ENCODE assay signal across 21 cellular contexts in the genomic region with DNA sequence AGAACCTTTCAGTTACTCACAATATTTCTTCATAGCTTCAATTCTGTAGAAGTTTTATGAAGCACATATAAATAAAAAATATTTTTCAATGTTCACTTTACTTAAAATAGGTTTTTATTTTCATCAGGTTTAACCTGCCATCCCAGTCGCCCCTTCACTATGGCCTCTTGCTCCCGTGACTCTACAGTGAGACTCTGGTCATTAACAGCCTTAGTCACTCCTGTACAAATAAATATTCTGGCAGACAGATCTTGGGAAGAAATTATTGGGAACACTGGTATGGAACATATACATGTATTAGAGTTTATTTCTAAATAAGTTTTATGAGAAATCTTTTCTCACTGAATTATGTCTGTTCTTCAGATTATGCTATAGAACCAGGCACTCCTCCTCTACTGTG. TPM values are rescaled to one million over a fixed set of nuclear protein-coding genes. Genes with fewer than 3 reads are reported as not detected.
"Had no signal": no experiment of that assay in that cellular context is flagged by ENCODE, and none has a peak within 500 bp of the region (broad histone marks: within the 10 kb centered on the region; RNA-seq: fewer than 3 reads in every experiment).

No MANE protein-coding gene starts in this region.

- DNase-seq: activated B cell treated with CpG ODN at 0.5 μM for 24 hours; activated CD4-positive, alpha-beta T cell treated with anti-CD3 and anti-CD28 coated beads for 48 hours; activated CD8-positive, alpha-beta T cell treated with anti-CD3 and anti-CD28 coated beads, Interleukin-2, amount 10 ng/mL, durations not matched to agents 7 days and 5 days; activated naive CD4-positive, alpha-beta T cell treated with Interleukin-2 at 50 U/mL for 16 hours; activated naive CD8-positive, alpha-beta T cell treated with anti-CD3 and anti-CD28 coated beads, Interleukin-2, amount 10 ng/mL, durations not matched to agents 7 days and 5 days; activated T-cell treated with anti-CD3 and anti-CD28 coated beads, Interleukin-2, amount 50 U/mL, for 24 hours; amygdala; body of pancreas; effector memory CD8-positive, alpha-beta T cell; esophagus squamous epithelium; glutamatergic neuron; left lung; midbrain; posterior cingulate gyrus; retina; stimulated activated naive B cell treated with anti-CD40 and anti-IgM and Interleukin-4, amounts not matched to agents 10 μg/mL and 1 μg/mL and 100 μg/mL, for 72 hours had no signal

- ATAC-seq: activated CD8-positive, alpha-beta T cell treated with anti-CD3 and anti-CD28 coated beads, Interleukin-2, amount 10 ng/mL, durations not matched to agents 7 days and 5 days; body of pancreas; effector memory CD8-positive, alpha-beta T cell; left lung; stimulated activated naive B cell treated with anti-CD40 and anti-IgM and Interleukin-4, amounts not matched to agents 10 μg/mL and 1 μg/mL and 100 μg/mL, for 72 hours had no signal

- H3K4me3 ChIP-seq: body of pancreas, esophagus squamous epithelium, left lung had no signal

- H3K27me3 ChIP-seq: body of pancreas, esophagus squamous epithelium, foreskin keratinocyte, left lung had no signal

- H3K4me1 ChIP-seq: body of pancreas, esophagus squamous epithelium, foreskin keratinocyte, left lung had no signal

- H3K27ac ChIP-seq: body of pancreas, esophagus squamous epithelium, foreskin keratinocyte, left lung had no signal

- H3K36me3 ChIP-seq: esophagus squamous epithelium, left lung had no signal

- H3K9me3 ChIP-seq: body of pancreas, esophagus squamous epithelium, left lung had no signal

RNA-seq across cellular contexts. Expression of a gene that starts 45.7 kb away (rescaled TPM):
- total RNA-seq: activated B cell treated with CpG ODN at 0.5 μM for 24 hours; activated CD8-positive, alpha-beta T cell treated with anti-CD3 and anti-CD28 coated beads, Interleukin-2, amount 10 ng/mL, durations not matched to agents 7 days and 5 days; activated naive CD8-positive, alpha-beta T cell treated with anti-CD3 and anti-CD28 coated beads, Interleukin-2, amount 10 ng/mL, durations not matched to agents 7 days and 5 days; activated T-helper 2 cell treated with anti-CD3 and anti-CD28 coated beads, Interferon-gamma antibody, Interleukin-2, Interleukin-4, amounts not matched to agents 10 μg/mL and 5 μg/mL and 100 μg/mL, durations not matched to agents 14 hours and 24 hours and 36 hours; body of pancreas; dermis blood vessel endothelial cell; esophagus squamous epithelium; lung microvascular endothelial cell; ureter had no signal
